15 cellular contexts compared by ENCODE assay signal in the genomic region with DNA sequence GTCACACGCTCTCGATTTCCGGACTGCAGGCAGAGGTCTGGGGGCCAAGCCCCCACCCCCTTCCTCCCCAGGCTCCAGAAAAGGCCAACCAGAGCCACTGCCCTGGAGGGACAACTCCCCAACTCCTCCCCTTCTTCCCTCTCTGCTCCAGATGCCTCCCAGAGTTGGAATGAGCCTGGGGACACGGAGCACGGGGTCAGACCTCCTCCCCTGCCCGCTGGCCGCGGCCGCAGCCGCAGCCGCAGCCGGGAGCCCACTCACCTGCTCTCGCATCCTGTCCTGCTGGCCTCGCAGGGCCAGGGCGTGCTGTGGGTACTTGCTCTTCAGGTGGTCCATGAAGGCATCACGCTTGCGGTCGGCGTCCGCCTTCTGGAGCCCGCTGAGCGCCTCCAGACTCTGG. TPM values are rescaled to one million over a fixed set of nuclear protein-coding genes. Genes with fewer than 3 reads are reported as not detected.
DNase-seq lines count a peak whose midpoint lies in the region; ATAC-seq, FAIRE-seq and TF ChIP-seq lines count a peak whose summit lies in the region.
"Had no signal": no experiment of that assay in that cellular context is flagged by ENCODE, and none has a peak within 500 bp of the region (broad histone marks: within the 10 kb centered on the region; RNA-seq: fewer than 3 reads in every experiment).

No MANE protein-coding gene starts in this region.

- TF ChIP-seq POLR2A in endothelial cell of umbilical vein (IDR thresholded peaks at IDR 0.05; ENCODE audit: low read depth, low read length), result no peak
- no peak for TF ChIP-seq POLR2A in vagina (IDR thresholded peaks at IDR 0.05)

- dilution Hi-C loops in endothelial cell of umbilical vein (cut with MboI; ENCODE audit: extremely low pct_ligation_motif_present, low sequenced_read_pairs), result no loop called here

- H2AFZ ChIP-seq in endothelial cell of umbilical vein (ENCODE audit: low read depth, low read length), result no peak overlapping the region

- no peak overlapping the region for H3K4me2 ChIP-seq in endothelial cell of umbilical vein (ENCODE audit: insufficient read depth, low read length)
- H3K4me2 ChIP-seq: KMS-11 had no signal

- BruUV-seq in endothelial cell of umbilical vein (replicated peaks; lab: Mats Ljungman, UMichigan), result no TSS peak

- no peak for FAIRE-seq in endothelial cell of umbilical vein (lab: Jason Lieb, UNC)
- FAIRE-seq: A204.1 had no signal

- CTCF ChIA-PET in endothelial cell of umbilical vein (lab: Charles Lee), result interaction anchor here (1.0 kb wide), 1 partner anchor 157 kb away, joined by 4 read pairs; no protein-coding TSS in a partner anchor

- ATAC-seq in Right ventricle myocardium superior (ENCODE audit: poor library complexity) (no peak), GM19463 (IDR thresholded peaks at IDR 0.05; ENCODE audit: unreplicated experiment) (no peak)
- ATAC-seq: body of pancreas had no signal

- H3K36me3 ChIP-seq in cardiac muscle cell (no peaks in the 10 kb centered on the region), endothelial cell of umbilical vein (ENCODE audit: control insufficient read depth in 2 of 2, extremely low read depth in 1 of 2, insufficient read depth in 2 of 2, low read length in 2 of 2) (no peaks in the 10 kb centered on the region), mesodermal cell (ENCODE audit: control insufficient read depth, insufficient read depth, low read length) (no peaks in the 10 kb centered on the region), vagina (no peaks in the 10 kb centered on the region), colonic mucosa (no peaks in the 10 kb centered on the region)
- H3K36me3 ChIP-seq in effector memory CD4-positive, alpha-beta T cell (ENCODE audit: control insufficient read depth, insufficient read depth, low read length), result no peaks in the 10 kb centered on the region

- DNase-seq in cardiac muscle cell (ENCODE audit: low read depth in 1 of 2, low spot score in 1 of 2), result no peak
- no peak for DNase-seq in Right ventricle myocardium superior
- DNase-seq in endothelial cell of umbilical vein (ENCODE audit: low read depth, low spot score), result no peak
- no peak for DNase-seq in vagina (ENCODE audit: extremely low spot score in 2 of 2)
- no peak for DNase-seq in effector memory CD4-positive, alpha-beta T cell
- no peak for DNase-seq in colonic mucosa
- DNase-seq: activated effector memory CD4-positive, alpha-beta T cell treated with Interleukin-2 at 50 U/mL for 16 hours; body of pancreas; NCI-H146; NCI-H510A treated with DMSO at 0.1 percent for 48 hours; RPMI8226 had no signal

- H3K9me1 ChIP-seq in endothelial cell of umbilical vein (replicated peaks; ENCODE audit: control insufficient read depth, extremely low read depth, insufficient read depth, low read length), result no peaks in the 10 kb centered on the region

- H3K4me1 ChIP-seq in cardiac muscle cell (ENCODE audit: low read depth), result peaks cover 7% of the 10 kb centered on the region
- H3K4me1 ChIP-seq in endothelial cell of umbilical vein (ENCODE audit: control insufficient read depth, extremely low read depth, insufficient read depth, low read length), result no peaks in the 10 kb centered on the region
- H3K4me1 ChIP-seq in mesodermal cell (ENCODE audit: control insufficient read depth, insufficient read depth, low read length, poor library complexity, severe bottlenecking), result peaks cover 19% of the 10 kb centered on the region
- peaks cover 13% of the 10 kb centered on the region for H3K4me1 ChIP-seq in vagina
- H3K4me1 ChIP-seq in effector memory CD4-positive, alpha-beta T cell (ENCODE audit: control insufficient read depth, insufficient read depth, low read length, poor library complexity, severe bottlenecking), result peaks cover 12% of the 10 kb centered on the region
- no peaks in the 10 kb centered on the region for H3K4me1 ChIP-seq in colonic mucosa

- H3K79me2 ChIP-seq in endothelial cell of umbilical vein (ENCODE audit: control insufficient read depth, insufficient read depth, low read length), result no peaks in the 10 kb centered on the region

- POLR2A ChIA-PET in endothelial cell of umbilical vein (lab: Charles Lee), result no interaction called here

- WGBS in mesodermal cell (ENCODE audit: insufficient coverage in 2 of 2), 2 experiments, result 0 to 2% methylated on average over 15 to 22 of the region's 22 CpGs

- TF ChIP-seq CTCF in cardiac muscle cell (IDR thresholded peaks at IDR 0.05; ENCODE audit: low read depth, low read length) (no peak), endothelial cell of umbilical vein (IDR thresholded peaks at IDR 0.05; ENCODE audit: extremely low read depth in 1 of 2, insufficient read depth in 1 of 2, low read depth in 1 of 2, low read length in 2 of 2) (no peak), vagina (IDR thresholded peaks at IDR 0.05) (no peak), colonic mucosa (IDR thresholded peaks at IDR 0.05) (no peak)

- no peaks in the 10 kb centered on the region for H4K20me1 ChIP-seq in endothelial cell of umbilical vein (replicated peaks; ENCODE audit: control insufficient read depth, extremely low read depth, insufficient read depth, low read length)

- H3K4me3 ChIP-seq in cardiac muscle cell, result peak overlapping the region; percentile 11
- H3K4me3 ChIP-seq in endothelial cell of umbilical vein (replicated peaks in 1 of 3; ENCODE audit: insufficient read depth in 1 of 3, low read depth in 1 of 3, low read length in 3 of 3), result no peak overlapping the region
- H3K4me3 ChIP-seq in mesodermal cell (ENCODE audit: extremely low read depth, insufficient read depth, low read length, poor library complexity, severe bottlenecking), result peak overlapping the region; percentile 23
- peak overlapping the region; percentile 5 to 13 for H3K4me3 ChIP-seq in vagina
- H3K4me3 ChIP-seq in effector memory CD4-positive, alpha-beta T cell (ENCODE audit: insufficient read depth, low read depth, low read length, poor library complexity, severe bottlenecking), result no peak overlapping the region
- no peak overlapping the region for H3K4me3 ChIP-seq in colonic mucosa
- H3K4me3 ChIP-seq: body of pancreas had no signal

- H3K9ac ChIP-seq in endothelial cell of umbilical vein (replicated peaks; ENCODE audit: extremely low read depth, insufficient read depth, low read length) (no peak overlapping the region), colonic mucosa (ENCODE audit: low read depth in 2 of 2, low read length in 2 of 2) (no peak overlapping the region)
- H3K9ac ChIP-seq: KMS-11 had no signal

- H3K27ac ChIP-seq in cardiac muscle cell, result no peak overlapping the region
- no peak overlapping the region for H3K27ac ChIP-seq in endothelial cell of umbilical vein (ENCODE audit: insufficient read depth, low read depth, low read length)
- H3K27ac ChIP-seq in mesodermal cell (ENCODE audit: low read depth, low read length, severe bottlenecking), result no peak overlapping the region
- no peak overlapping the region for H3K27ac ChIP-seq in vagina
- H3K27ac ChIP-seq in effector memory CD4-positive, alpha-beta T cell (ENCODE audit: insufficient read depth, low read length, poor library complexity, severe bottlenecking), result no peak overlapping the region
- no peak overlapping the region for H3K27ac ChIP-seq in colonic mucosa
- H3K27ac ChIP-seq: body of pancreas, KMS-11 had no signal

- no peaks in the 10 kb centered on the region for H3K9me3 ChIP-seq in cardiac muscle cell (ENCODE audit: low read depth)
- H3K9me3 ChIP-seq in endothelial cell of umbilical vein (replicated peaks; ENCODE audit: control insufficient read depth, insufficient read depth, low read length), result no peaks in the 10 kb centered on the region
- H3K9me3 ChIP-seq in mesodermal cell (ENCODE audit: control insufficient read depth, low read length), result no peaks in the 10 kb centered on the region
- H3K9me3 ChIP-seq in vagina, result no peaks in the 10 kb centered on the region
- no peaks in the 10 kb centered on the region for H3K9me3 ChIP-seq in effector memory CD4-positive, alpha-beta T cell (ENCODE audit: control insufficient read depth, low read length)
- no peaks in the 10 kb centered on the region for H3K9me3 ChIP-seq in colonic mucosa
- H3K9me3 ChIP-seq: body of pancreas had no signal

- intact Hi-C loops in Right ventricle myocardium superior (cut with DNase I) (no loop called here), endothelial cell of umbilical vein (cut with micrococcal nuclease) (no loop called here), vagina (cut with DNase I) (no loop called here), colonic mucosa (cut with DNase I) (no loop called here)

- H3K27me3 ChIP-seq in cardiac muscle cell (peaks cover 65% of the 10 kb centered on the region), endothelial cell of umbilical vein (ENCODE audit: control insufficient read depth in 2 of 2, insufficient read depth in 2 of 2, low read length in 2 of 2) (peaks cover 52 to 55% of the 10 kb centered on the region in 2 experiments), vagina (peaks cover 5% of the 10 kb centered on the region), colonic mucosa (peaks cover 31% of the 10 kb centered on the region)
- H3K27me3 ChIP-seq in effector memory CD4-positive, alpha-beta T cell (replicated peaks; ENCODE audit: control insufficient read depth, insufficient read depth, low read length, poor library complexity, severe bottlenecking), result peaks cover 49% of the 10 kb centered on the region

TF ChIP-seq in endothelial cell of umbilical vein, 7 proteins besides CTCF, POLR2A, EP300 and RAD21:
- TF ChIP-seq, protein P1, sequence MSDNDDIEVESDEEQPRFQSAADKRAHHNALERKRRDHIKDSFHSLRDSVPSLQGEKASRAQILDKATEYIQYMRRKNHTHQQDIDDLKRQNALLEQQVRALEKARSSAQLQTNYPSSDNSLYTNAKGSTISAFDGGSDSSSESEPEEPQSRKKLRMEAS (IDR thresholded peaks at IDR 0.05; ENCODE audit: insufficient read depth, insufficient read length), result no peak
- TF ChIP-seq EZH2 (IDR thresholded peaks at IDR 0.05; ENCODE audit: borderline replicate concordance, low read depth, low read length, severe bottlenecking) (peak; percentile 92), GATA2 (IDR thresholded peaks at IDR 0.05; ENCODE audit: insufficient read depth, insufficient read length, low read depth, low read length) (no peak), POLR2AphosphoS5 (IDR thresholded peaks at IDR 0.05; ENCODE audit: insufficient read depth, low read depth, low read length) (no peak)

RNA-seq across cellular contexts. Expression of a gene that starts 27.5 kb away (rescaled TPM):
- total RNA-seq in cardiac muscle cell (5.2 and 10.8 TPM in 2 replicates), Right ventricle myocardium superior (2.3 TPM), endothelial cell of umbilical vein (0.12 and 0.35 TPM in 2 replicates), vagina (5.2 TPM), colonic mucosa (1 to 10 TPM; 1.1 to 4.2 TPM)
- polyA plus RNA-seq in cardiac muscle cell (2.3 and 4.6 TPM in 2 replicates), endothelial cell of umbilical vein (0.15 and 0.37 TPM in 2 replicates)
- polyA plus RNA-seq in endothelial cell of umbilical vein (2011; cell fraction: cytosol; rRNA removed), result 0.04 TPM in 2 replicates
- polyA plus RNA-seq in endothelial cell of umbilical vein (2011; cell fraction: nucleus; rRNA removed), result 0.24 and 0.29 TPM in 2 replicates
- 0.08 and 0.37 TPM in 2 replicates for polyA plus RNA-seq in endothelial cell of umbilical vein (2012)
- 0.19 and 0.32 TPM in 2 replicates for polyA minus RNA-seq in endothelial cell of umbilical vein
- polyA minus RNA-seq in endothelial cell of umbilical vein (2011; cell fraction: cytosol; rRNA and poly(A)+ RNA removed), result 1.3 TPM
- 0.43 TPM in 1 of 2 replicates, not detected in the other for polyA minus RNA-seq in endothelial cell of umbilical vein (2011; cell fraction: nucleus; rRNA and poly(A)+ RNA removed)
- 2.7 TPM for polyA plus RNA-seq in mesodermal cell (2013, experiment 1 of 2)
- 2.1 TPM for polyA plus RNA-seq in mesodermal cell (2013, experiment 2 of 2)

Comparison
In these comparisons a context has a peak if more than half of its experiments do, and no peak if none do; other contexts are left out.
1. H3K4me3 ChIP-seq: peak in cardiac muscle cell (single experiment), mesodermal cell (single experiment) and vagina (2 of 2); none in endothelial cell of umbilical vein (0 of 3), effector memory CD4-positive, alpha-beta T cell (single experiment) and colonic mucosa (single experiment).